Comparison of ENCODE assay signal across 8 cellular contexts in the genomic region with DNA sequence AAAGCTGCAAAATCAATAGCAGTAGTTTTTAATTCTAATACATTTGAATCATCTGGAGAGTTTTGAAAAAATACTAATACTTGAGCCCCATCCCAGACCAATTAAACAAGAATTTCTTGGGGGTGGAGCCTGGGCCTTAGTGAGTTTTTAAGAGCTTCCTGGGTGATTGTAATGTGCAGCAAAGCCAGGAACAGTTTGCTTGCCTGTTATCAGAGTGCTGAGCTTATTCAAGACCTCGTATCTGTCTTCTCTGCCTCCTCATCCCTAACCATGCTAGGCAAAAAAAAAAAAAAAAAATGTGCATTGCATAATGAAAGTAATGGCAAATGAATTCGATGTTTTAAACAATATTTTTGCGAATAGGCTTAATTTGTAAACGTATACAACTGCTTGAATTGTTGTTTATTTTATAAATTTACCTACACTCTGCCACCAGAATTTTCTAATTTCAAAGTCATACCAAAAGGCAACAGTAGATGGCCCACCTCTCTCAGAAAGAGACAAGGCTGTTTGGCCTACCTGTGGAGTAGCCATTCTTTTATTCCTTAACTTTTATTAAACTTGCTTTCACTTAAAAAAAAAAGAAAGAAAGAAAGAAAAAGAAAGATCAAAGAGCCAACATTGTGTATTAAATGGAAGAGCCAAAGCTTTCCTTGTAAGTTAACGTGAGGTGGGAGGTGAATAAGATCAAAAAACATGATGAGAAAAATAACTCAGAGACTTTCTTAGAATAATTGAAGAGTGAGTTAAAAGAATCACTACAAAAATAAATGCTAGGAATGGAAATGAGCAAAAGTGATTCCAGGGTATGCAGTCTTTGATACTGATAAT. TPM values are rescaled to one million over a fixed set of nuclear protein-coding genes. Genes with fewer than 3 reads are reported as not detected.
DNase-seq lines count a peak whose midpoint lies in the region; ATAC-seq and TF ChIP-seq lines count a peak whose summit lies in the region.

No MANE protein-coding gene starts in this region.

- H3K4me1 ChIP-seq in BLaER1, result peaks cover 53% of the 10 kb centered on the region

- peak; percentile 33 for TF ChIP-seq CTCF in GM13976 (IDR thresholded peaks at IDR 0.05; ENCODE audit: borderline replicate concordance, control extremely low read depth, extremely low read depth, insufficient read depth, missing control alignments)
- peak; percentile 65 to 72 for TF ChIP-seq CTCF in brain (conservative IDR thresholded peaks at IDR 0.05)
- no peak for TF ChIP-seq CTCF in coronary artery (IDR thresholded peaks at IDR 0.05)

- DNase-seq in GM13976 (ENCODE audit: low spot score) (no peak), NCI-H526 (lab: John Stamatoyannopoulos, UW) (peak; percentile 99 to 100), naive B cell (no peak), coronary artery (ENCODE audit: low spot score) (no peak)
- DNase-seq in effector CD4-positive, alpha-beta T cell, result no peak

- no peaks in the 10 kb centered on the region for H3K36me3 ChIP-seq in BLaER1

- peak; percentile 20 to 52 for ATAC-seq in naive B cell (ENCODE audit: low read depth in 2 of 2)
- no peak for ATAC-seq in GM21576 (IDR thresholded peaks at IDR 0.05; ENCODE audit: unreplicated experiment)

- H3K9me3 ChIP-seq in BLaER1, result no peaks in the 10 kb centered on the region

- H3K4me3 ChIP-seq in BLaER1 (no peak overlapping the region), coronary artery (no peak overlapping the region)

- H3K36me3 Mint-ChIP-seq in brain, result no peaks in the 10 kb centered on the region
- no peaks in the 10 kb centered on the region for H3K36me3 Mint-ChIP-seq in naive B cell

- no peaks in the 10 kb centered on the region for H3K9me3 Mint-ChIP-seq in brain
- H3K9me3 Mint-ChIP-seq in naive B cell, result no peaks in the 10 kb centered on the region

- H3K4me2 ChIP-seq in BLaER1, result peak overlapping the region; percentile 61

- in situ Hi-C loops in GM13976 (cut with MboI; ENCODE audit: low sequenced_read_pairs, unreplicated experiment), result no loop called here

- H3K9ac ChIP-seq in BLaER1, result peak overlapping the region; percentile 37; the same call in 1 of the 2 replicates

- 0 out of 2 replicates have a peak overlapping the region, but pooled peaks have one; percentile 29 for H3K27ac ChIP-seq in BLaER1
- no peak overlapping the region for H3K27ac ChIP-seq in coronary artery

- H3K4me3 Mint-ChIP-seq in brain (no peak overlapping the region), naive B cell (peak overlapping the region; percentile 3 to 88 (median 60))

- peaks cover 3% of the 10 kb centered on the region for H3K27me3 Mint-ChIP-seq in brain
- no peaks in the 10 kb centered on the region for H3K27me3 Mint-ChIP-seq in naive B cell

- no peaks in the 10 kb centered on the region for H3K4me1 Mint-ChIP-seq in brain
- peaks cover 14 to 43% (median 38%) of the 10 kb centered on the region in 3 donors for H3K4me1 Mint-ChIP-seq in naive B cell

- no peaks in the 10 kb centered on the region for H4K20me1 ChIP-seq in BLaER1

- H3K27ac Mint-ChIP-seq in brain (no peak overlapping the region), naive B cell (peak overlapping the region in 1 of 6 donors; percentile 84)

- no peaks in the 10 kb centered on the region for H3K27me3 ChIP-seq in BLaER1

RNA-seq across cellular contexts. Expression of gene MYB, which starts 36.2 kb away (rescaled TPM):
- polyA plus RNA-seq in brain (ENCODE audit: insufficient read depth, low read depth, low replicate concordance) (4.8 TPM), naive B cell (ENCODE audit: low read depth in 6 of 6) (under 1 TPM in 4 of 6 donors, not detected in 2; 0.13 to 0.39 (median 0.26) TPM)

Comparison
In these comparisons a context has a peak if more than half of its experiments do, and no peak if none do; other contexts are left out.
1. DNase-seq: peak in NCI-H526 (2 of 2); none in GM13976 (single experiment), naive B cell (single experiment), effector CD4-positive, alpha-beta T cell (single experiment) and coronary artery (single experiment).
2. H3K4me3 Mint-ChIP-seq: peak in naive B cell (8 of 8); none in brain (0 of 5).